9 cellular contexts compared by ENCODE assay signal in the genomic region with DNA sequence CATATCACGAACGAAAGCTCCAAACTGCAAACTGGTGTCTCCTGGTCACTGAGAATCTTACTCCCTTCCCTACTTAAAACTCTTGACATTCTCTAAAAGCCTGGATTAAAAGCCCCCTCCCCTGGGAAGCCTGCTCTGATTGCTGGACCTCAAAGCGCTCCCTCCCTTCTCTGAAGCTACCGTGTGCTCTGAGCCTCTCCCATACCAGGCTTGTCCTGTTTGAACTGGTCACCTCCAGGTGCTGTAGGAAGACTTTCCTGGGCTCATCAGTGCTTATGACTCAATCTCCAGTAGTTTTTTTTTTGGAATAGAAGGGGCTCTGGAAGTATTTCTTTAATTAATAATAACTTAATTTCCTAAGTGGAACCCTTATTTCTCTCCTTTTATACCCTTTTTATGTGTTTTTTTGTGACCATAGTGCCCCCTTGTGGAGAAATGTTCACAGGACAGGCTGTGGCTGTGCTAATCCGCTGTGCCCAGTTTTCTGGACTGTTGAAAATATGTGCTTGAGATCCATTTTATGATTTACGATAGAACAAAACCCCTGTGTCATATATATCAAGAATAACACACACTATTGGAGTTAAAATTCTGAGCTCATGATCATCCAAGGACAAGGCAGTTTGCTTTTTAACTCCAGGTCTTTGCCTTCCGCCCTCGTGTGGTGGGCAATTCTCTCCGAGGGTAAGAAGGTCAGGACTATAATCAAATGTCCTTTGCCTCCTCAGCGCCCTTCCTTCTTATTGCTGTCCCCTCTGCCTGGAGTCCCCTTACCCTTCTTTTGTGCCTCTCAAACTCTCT. TPM values are rescaled to one million over a fixed set of nuclear protein-coding genes. Genes with fewer than 3 reads are reported as not detected.
A peak's percentile ranks its signal among the peaks of the same experiment; 100 is the strongest.
DNase-seq lines count a peak whose midpoint lies in the region; ATAC-seq and TF ChIP-seq lines count a peak whose summit lies in the region.
"Had no signal": no experiment of that assay in that cellular context is flagged by ENCODE, and none has a peak within 500 bp of the region (broad histone marks: within the 10 kb centered on the region; RNA-seq: fewer than 3 reads in every experiment).

No MANE protein-coding gene starts in this region.

- H3K9me3 Mint-ChIP-seq in activated naive CD8-positive, alpha-beta T cell treated with anti-CD3 and anti-CD28 coated beads, Interleukin-2, amount 50 U/mL, for 24 hours: no peaks in the 10 kb centered on the region
- no peaks in the 10 kb centered on the region for H3K9me3 Mint-ChIP-seq in activated naive CD8-positive, alpha-beta T cell treated with anti-CD3 and anti-CD28 coated beads for 36 hours

- peak; percentile 84 for TF ChIP-seq CTCF in epithelial cell of proximal tubule (conservative IDR thresholded peaks at IDR 0.05; ENCODE audit: low read depth, low read length)

- peak; percentile 16 for DNase-seq in activated naive CD8-positive, alpha-beta T cell treated with anti-CD3 and anti-CD28 coated beads, Interleukin-2, amount 50 U/mL, for 24 hours
- no peak for DNase-seq in activated naive CD8-positive, alpha-beta T cell treated with anti-CD3 and anti-CD28 coated beads for 36 hours
- peak; percentile 51 for DNase-seq in RKO (ENCODE audit: low spot score)
- no peak for DNase-seq in epithelial cell of proximal tubule (ENCODE audit: low read depth)

- no peak overlapping the region for H3K4me3 Mint-ChIP-seq in activated naive CD8-positive, alpha-beta T cell treated with anti-CD3 and anti-CD28 coated beads, Interleukin-2, amount 50 U/mL, for 24 hours
- H3K4me3 Mint-ChIP-seq in activated naive CD8-positive, alpha-beta T cell treated with anti-CD3 and anti-CD28 coated beads for 36 hours: no peak overlapping the region
- H3K4me3 Mint-ChIP-seq: activated naive CD8-positive, alpha-beta T cell had no signal

- no peaks in the 10 kb centered on the region for H3K27me3 ChIP-seq in muscle layer of duodenum (ENCODE audit: low read depth, low read length)

- H3K36me3 ChIP-seq in muscle layer of duodenum (ENCODE audit: control insufficient read depth in 1 of 2, insufficient read depth in 2 of 2, low read length in 2 of 2): peaks cover 8 to 24% of the 10 kb centered on the region in 2 donors

- H3K4me1 Mint-ChIP-seq in activated naive CD8-positive, alpha-beta T cell treated with anti-CD3 and anti-CD28 coated beads, Interleukin-2, amount 50 U/mL, for 24 hours: no peaks in the 10 kb centered on the region
- H3K4me1 Mint-ChIP-seq in activated naive CD8-positive, alpha-beta T cell treated with anti-CD3 and anti-CD28 coated beads for 36 hours: no peaks in the 10 kb centered on the region

- no peak overlapping the region for H3K27ac Mint-ChIP-seq in activated naive CD8-positive, alpha-beta T cell treated with anti-CD3 and anti-CD28 coated beads, Interleukin-2, amount 50 U/mL, for 24 hours
- H3K27ac Mint-ChIP-seq in activated naive CD8-positive, alpha-beta T cell treated with anti-CD3 and anti-CD28 coated beads for 36 hours: no peak overlapping the region
- H3K27ac Mint-ChIP-seq: activated naive CD8-positive, alpha-beta T cell had no signal

- TF ChIP-seq POLR2A in GM18505 (IDR thresholded peaks at IDR 0.05; ENCODE audit: borderline replicate concordance, extremely low read depth, insufficient read depth, insufficient read length): no peak

- H3K4me3 ChIP-seq in epithelial cell of proximal tubule (ENCODE audit: low read depth, low read length): no peak overlapping the region
- no peak overlapping the region for H3K4me3 ChIP-seq in muscle layer of duodenum (ENCODE audit: low read depth in 1 of 2, low read length in 2 of 2)

- peak; percentile 51 for ATAC-seq in activated naive CD8-positive, alpha-beta T cell treated with anti-CD3 and anti-CD28 coated beads, Interleukin-2, amount 50 U/mL, for 24 hours
- peak; percentile 55 for ATAC-seq in HG03103 (IDR thresholded peaks at IDR 0.05; ENCODE audit: low read depth, unreplicated experiment)
- no peak for ATAC-seq in HG03139 (IDR thresholded peaks at IDR 0.05; ENCODE audit: unreplicated experiment)
- no peak for ATAC-seq in GM18505 (IDR thresholded peaks at IDR 0.05; ENCODE audit: unreplicated experiment)

- peaks cover 9% of the 10 kb centered on the region for H3K27me3 Mint-ChIP-seq in activated naive CD8-positive, alpha-beta T cell treated with anti-CD3 and anti-CD28 coated beads, Interleukin-2, amount 50 U/mL, for 24 hours
- peaks cover 7% of the 10 kb centered on the region for H3K27me3 Mint-ChIP-seq in activated naive CD8-positive, alpha-beta T cell treated with anti-CD3 and anti-CD28 coated beads for 36 hours

- H3K9me3 ChIP-seq in muscle layer of duodenum (ENCODE audit: control insufficient read depth in 1 of 2, low read length in 2 of 2): no peaks in the 10 kb centered on the region

- peaks cover 0 to 13% of the 10 kb centered on the region in 2 donors for H3K4me1 ChIP-seq in muscle layer of duodenum (ENCODE audit: control insufficient read depth in 1 of 2, insufficient read depth in 2 of 2, low read length in 2 of 2)

- H3K27ac ChIP-seq in muscle layer of duodenum (ENCODE audit: low read length): peak overlapping the region; percentile 12

- H3K36me3 Mint-ChIP-seq in activated naive CD8-positive, alpha-beta T cell treated with anti-CD3 and anti-CD28 coated beads, Interleukin-2, amount 50 U/mL, for 24 hours (ENCODE audit: low read depth): no peaks in the 10 kb centered on the region
- H3K36me3 Mint-ChIP-seq in activated naive CD8-positive, alpha-beta T cell treated with anti-CD3 and anti-CD28 coated beads for 36 hours: no peaks in the 10 kb centered on the region
- H3K36me3 Mint-ChIP-seq: activated naive CD8-positive, alpha-beta T cell had no signal

RNA-seq across cellular contexts. Expression of a gene that starts 16.9 kb away (rescaled TPM):
- under 1 TPM in 1 of 2 experiments, not detected in 1; 0.33 TPM for total RNA-seq in activated naive CD8-positive, alpha-beta T cell treated with anti-CD3 and anti-CD28 coated beads for 36 hours
- total RNA-seq in epithelial cell of proximal tubule: 3.9 and 12.0 TPM in 2 replicates

RNA-seq across cellular contexts. Expression of a gene that starts 55.5 kb away (rescaled TPM):
- total RNA-seq in activated naive CD8-positive, alpha-beta T cell treated with anti-CD3 and anti-CD28 coated beads for 36 hours: not detected
- total RNA-seq in epithelial cell of proximal tubule: 7.7 and 13.8 TPM in 2 replicates

Comparison
In these comparisons a context has a peak if more than half of its experiments do, and no peak if none do; other contexts are left out.
1. DNase-seq: peak in activated naive CD8-positive, alpha-beta T cell treated with anti-CD3 and anti-CD28 coated beads, Interleukin-2, amount 50 U/mL, for 24 hours (single experiment) and RKO (single experiment); none in activated naive CD8-positive, alpha-beta T cell treated with anti-CD3 and anti-CD28 coated beads for 36 hours (single experiment) and epithelial cell of proximal tubule (single experiment).
2. ATAC-seq: peak in activated naive CD8-positive, alpha-beta T cell treated with anti-CD3 and anti-CD28 coated beads, Interleukin-2, amount 50 U/mL, for 24 hours (single experiment) and HG03103 (single experiment); none in HG03139 (single experiment) and GM18505 (single experiment).